9 cellular contexts compared by ENCODE assay signal in the genomic region with DNA sequence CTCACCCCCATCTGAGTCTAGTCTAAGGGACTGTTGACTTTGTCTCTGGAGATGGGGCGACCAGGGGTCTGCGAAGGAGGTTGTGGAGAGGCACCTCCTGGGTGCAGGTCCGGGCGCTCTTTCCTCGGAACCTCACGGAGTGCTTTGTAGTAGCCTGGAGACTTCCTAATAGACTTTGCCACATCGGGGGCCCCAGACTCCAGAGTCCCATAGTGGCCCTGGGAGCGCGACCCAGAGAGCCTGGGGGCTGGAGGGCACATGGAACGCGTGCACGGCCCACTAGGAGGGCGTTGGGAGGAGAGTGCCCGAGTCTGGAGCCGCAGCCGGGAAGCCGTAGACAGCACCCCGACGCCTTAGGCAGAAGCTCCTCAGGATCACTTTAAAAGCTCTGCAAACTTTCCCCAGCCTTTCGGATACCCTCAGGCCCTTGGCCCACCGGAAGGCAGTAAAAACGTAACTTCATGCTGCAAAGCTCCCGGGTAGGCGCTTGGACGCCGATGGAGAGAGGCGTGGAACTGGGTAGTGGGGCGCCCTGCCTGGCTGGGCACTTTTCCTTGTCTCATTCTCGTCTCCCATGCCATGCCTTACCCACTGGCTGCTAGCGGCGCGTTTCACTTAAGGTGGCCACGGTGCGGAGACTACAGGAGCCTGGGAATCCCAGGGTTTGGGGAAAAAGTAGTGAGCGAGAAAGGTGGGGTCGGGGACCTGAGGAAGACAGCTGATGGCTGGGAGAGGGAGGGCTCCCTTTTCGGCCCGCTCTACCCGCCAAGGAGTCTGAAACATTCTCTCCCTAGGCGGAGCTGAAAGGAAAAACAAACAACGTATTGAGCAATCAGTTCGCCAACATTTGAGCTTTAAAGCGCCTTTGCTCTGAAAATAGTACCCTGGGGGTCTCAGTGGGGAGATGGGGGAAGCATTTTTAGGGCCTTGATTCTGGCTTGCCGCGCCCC.
DNase-seq lines count a peak whose midpoint lies in the region; ATAC-seq and TF ChIP-seq lines count a peak whose summit lies in the region.
"Had no signal": no experiment of that assay in that cellular context is flagged by ENCODE, and none has a peak within 500 bp of the region (broad histone marks: within the 10 kb centered on the region; RNA-seq: fewer than 3 reads in every experiment).

No MANE protein-coding gene starts in this region.

- H3K4me1 ChIP-seq in HUES48 (ENCODE audit: control insufficient read depth, insufficient read depth, low read length): peaks cover 56% of the 10 kb centered on the region
- peaks cover 0 to 10% of the 10 kb centered on the region in 2 donors for H3K4me1 ChIP-seq in breast epithelium
- peaks cover 49% of the 10 kb centered on the region for H3K4me1 ChIP-seq in suprapubic skin

- no peak for TF ChIP-seq EP300 in suprapubic skin (IDR thresholded peaks at IDR 0.05)

- H3K9ac ChIP-seq in HUES48 (ENCODE audit: low read depth, low read length): no peak overlapping the region

- intact Hi-C loops in breast epithelium (cut with DNase I; ENCODE audit: low total_unique reads): loop anchor here (10.0 kb wide), 1 partner anchor 142 kb away; the partner anchor contains the start of gene MEIS1

- H3K27ac ChIP-seq in HUES48 (ENCODE audit: low read depth, low read length) (no peak overlapping the region), breast epithelium (peak overlapping the region; percentile 59 to 69), suprapubic skin (peak overlapping the region; percentile 65)

- H3K36me3 ChIP-seq in HUES48 (ENCODE audit: control insufficient read depth, insufficient read depth, low read length) (no peaks in the 10 kb centered on the region), breast epithelium (no peaks in the 10 kb centered on the region), suprapubic skin (no peaks in the 10 kb centered on the region)

- 2% methylated on average over 28 of the region's 45 CpGs for WGBS in suprapubic skin

- DNase-seq in breast epithelium (ENCODE audit: low spot score in 2 of 2) (no peak), left kidney (ENCODE audit: low read depth, low spot score) (peak; percentile 80), suprapubic skin (ENCODE audit: low spot score in 2 of 2) (peak in 1 of 2 donors; percentile 73), OCI-M2 (lab: John Stamatoyannopoulos, UW; ENCODE audit: unreplicated experiment) (no peak), kidney glomerular epithelial cell (lab: John Stamatoyannopoulos, UW) (no peak)
- DNase-seq: activated B cell treated with CpG ODN at 0.5 μM for 24 hours had no signal

- TF ChIP-seq CTCF in breast epithelium (IDR thresholded peaks at IDR 0.05) (peak in 1 of 3 donors; percentile 6), suprapubic skin (IDR thresholded peaks at IDR 0.05) (no peak)

- H3K9me3 ChIP-seq in HUES48 (ENCODE audit: control insufficient read depth, insufficient read depth, low read length) (no peaks in the 10 kb centered on the region), breast epithelium (no peaks in the 10 kb centered on the region), suprapubic skin (no peaks in the 10 kb centered on the region)

- peaks cover 80% of the 10 kb centered on the region for H3K27me3 ChIP-seq in HUES48 (ENCODE audit: control insufficient read depth, insufficient read depth, low read length)
- peaks cover 0 to 62% of the 10 kb centered on the region in 2 donors for H3K27me3 ChIP-seq in breast epithelium
- H3K27me3 ChIP-seq in suprapubic skin: peaks cover 60% of the 10 kb centered on the region

- ATAC-seq in HG02840 (IDR thresholded peaks at IDR 0.05; ENCODE audit: low FRiP score, unreplicated experiment) (no peak), GM21529 (IDR thresholded peaks at IDR 0.05; ENCODE audit: unreplicated experiment) (no peak)

- no peak for TF ChIP-seq POLR2A in breast epithelium (IDR thresholded peaks at IDR 0.05)
- TF ChIP-seq POLR2A in suprapubic skin (IDR thresholded peaks at IDR 0.05): no peak

- H3K4me3 ChIP-seq in HUES48 (ENCODE audit: low read depth, low read length) (peak overlapping the region; percentile 58), breast epithelium (peak overlapping the region; percentile 55 to 72 (median 59)), suprapubic skin (peak overlapping the region; percentile 58)
